Comparison of ENCODE assay signal across 1 cellular context in genomic region chr9:79571309-79572031, GRCh38.
A peak's percentile ranks its signal among the peaks of the same experiment; 100 is the strongest.
TF ChIP-seq lines count a peak whose summit lies in the region.

Gene TLE4 (plus strand): TSS chr9:79571965. CDS start chr9:79572791, 826 bp downstream.

TF ChIP-seq in HEK293, 187 proteins besides CTCF, POLR2A, EP300 and RAD21 (continued from another document):
- no peak for TF ChIP-seq BCL6B (tag by site-specific recombination; IDR thresholded peaks at IDR 0.05)
- no peak for TF ChIP-seq ZNF561 (tag by site-specific recombination; IDR thresholded peaks at IDR 0.05; ENCODE audit: borderline replicate concordance)
- no peak for TF ChIP-seq ZNF473 (tag by site-specific recombination; IDR thresholded peaks at IDR 0.05)
- TF ChIP-seq SP7 (tag by site-specific recombination; IDR thresholded peaks at IDR 0.05) = peak; percentile 27; the same call in 1 of the 2 replicates
- 0 out of 2 replicates have a peak, but pooled peaks have one; percentile 15 for TF ChIP-seq ZBTB17 (tag by site-specific recombination; IDR thresholded peaks at IDR 0.05)
- TF ChIP-seq MEIS1 (CRISPR knock-in tag; IDR thresholded peaks at IDR 0.05; ENCODE audit: borderline replicate concordance) = peak; percentile 94
- TF ChIP-seq ZNF76 (tag by site-specific recombination; IDR thresholded peaks at IDR 0.05; ENCODE audit: borderline replicate concordance, low read depth) = peak; percentile 84
- no peak for TF ChIP-seq ZNF19 (tag by site-specific recombination; IDR thresholded peaks at IDR 0.05; ENCODE audit: low read depth)
- no peak; the same call in 1 of the 2 replicates for TF ChIP-seq ZBTB8A (tag by site-specific recombination; IDR thresholded peaks at IDR 0.05)
- TF ChIP-seq ZNF513 (tag by site-specific recombination; IDR thresholded peaks at IDR 0.05) = no peak
- no peak for TF ChIP-seq OVOL3 (tag by site-specific recombination; IDR thresholded peaks at IDR 0.05)
- TF ChIP-seq KLF10 (tag by site-specific recombination; IDR thresholded peaks at IDR 0.05) = no peak; the same call in 1 of the 2 replicates
- 0 out of 2 replicates have a peak, but pooled peaks have one; percentile 14 for TF ChIP-seq ZBTB20 (tag by site-specific recombination; IDR thresholded peaks at IDR 0.05)
- TF ChIP-seq ZNF596 (tag by site-specific recombination; IDR thresholded peaks at IDR 0.05) = no peak
- TF ChIP-seq ZNF148 (tag by site-specific recombination; IDR thresholded peaks at IDR 0.05; ENCODE audit: borderline replicate concordance) = no peak
- TF ChIP-seq ZNF639 (tag by site-specific recombination; IDR thresholded peaks at IDR 0.05) = no peak
- TF ChIP-seq KLF17 (tag by site-specific recombination; IDR thresholded peaks at IDR 0.05) = no peak
- TF ChIP-seq ZNF843 (tag by site-specific recombination; IDR thresholded peaks at IDR 0.05) = no peak
- TF ChIP-seq ZNF658 (tag by site-specific recombination; IDR thresholded peaks at IDR 0.05) = no peak
- TF ChIP-seq ZFP41 (tag by site-specific recombination; IDR thresholded peaks at IDR 0.05; ENCODE audit: borderline replicate concordance) = no peak
- no peak for TF ChIP-seq ZNF132 (tag by site-specific recombination; IDR thresholded peaks at IDR 0.05; ENCODE audit: borderline replicate concordance)
- TF ChIP-seq ZNF707 (tag by site-specific recombination; IDR thresholded peaks at IDR 0.05) = no peak
- no peak for TF ChIP-seq SCRT1 (tag by site-specific recombination; IDR thresholded peaks at IDR 0.05; ENCODE audit: borderline replicate concordance)
- TF ChIP-seq ZXDB (tag by site-specific recombination; IDR thresholded peaks at IDR 0.05) = no peak
- peak; percentile 45 for TF ChIP-seq ZEB2 (tag by site-specific recombination; IDR thresholded peaks at IDR 0.05)
- TF ChIP-seq GLI4 (tag by site-specific recombination; IDR thresholded peaks at IDR 0.05) = no peak
- no peak for TF ChIP-seq PRDM1 (tag by site-specific recombination; IDR thresholded peaks at IDR 0.05)
- TF ChIP-seq SETDB1 (IDR thresholded peaks at IDR 0.05; ENCODE audit: insufficient read length, low read length) = no peak
- peak; percentile 84 for TF ChIP-seq PBX3 (CRISPR knock-in tag; IDR thresholded peaks at IDR 0.05)
- no peak for TF ChIP-seq IKZF3 (tag by site-specific recombination; IDR thresholded peaks at IDR 0.05)
- TF ChIP-seq ZNF112 (tag by site-specific recombination; IDR thresholded peaks at IDR 0.05) = no peak
- no peak for TF ChIP-seq PRDM6 (tag by site-specific recombination; IDR thresholded peaks at IDR 0.05)
- no peak for TF ChIP-seq MYNN (tag by site-specific recombination; IDR thresholded peaks at IDR 0.05; ENCODE audit: borderline replicate concordance)
- TF ChIP-seq SP3 (tag by site-specific recombination; IDR thresholded peaks at IDR 0.05) = peak; percentile 97
- TF ChIP-seq BCL11A (tag by site-specific recombination; IDR thresholded peaks at IDR 0.05; ENCODE audit: low read depth) = no peak
- no peak for TF ChIP-seq ZBTB26 (tag by site-specific recombination; optimal IDR thresholded peaks at IDR 0.05)
- no peak for TF ChIP-seq ZNF48 (tag by site-specific recombination; IDR thresholded peaks at IDR 0.05)
TF ChIP-seq in HEK293: peak in this region for 18.
